In the genomic region with DNA sequence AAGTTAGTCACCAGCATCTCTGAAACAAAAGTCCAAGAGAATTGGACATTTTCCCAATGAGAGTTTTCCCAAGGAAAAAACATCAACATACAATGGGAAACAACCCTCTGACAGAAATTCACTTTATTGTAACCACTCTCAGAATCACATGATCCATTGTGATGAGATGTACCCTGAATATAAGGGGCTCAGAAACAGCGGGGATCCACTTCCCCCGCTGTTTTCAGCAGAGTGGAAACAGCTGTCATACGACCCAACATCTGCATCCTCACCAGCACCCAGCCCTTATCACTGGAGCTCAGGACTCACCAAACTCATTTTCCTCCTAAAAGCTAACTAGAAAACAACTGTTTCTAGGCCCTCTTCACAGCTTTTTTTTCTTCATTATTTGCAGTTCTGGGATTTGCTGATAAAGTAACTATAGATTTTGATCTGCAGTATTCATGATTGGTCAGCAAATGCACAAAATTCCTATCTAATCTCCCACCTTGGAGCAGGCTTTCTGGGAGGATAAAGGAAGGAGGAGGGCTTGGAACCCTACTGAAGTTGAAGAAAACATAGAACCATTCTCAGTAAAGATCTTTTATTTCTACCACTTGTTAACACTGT, we compare ENCODE assay signal across 1 cellular context.
TF ChIP-seq lines count a peak whose summit lies in the region.

No MANE protein-coding gene starts in this region.

TF ChIP-seq in K562, 482 proteins besides CTCF, POLR2A, EP300 and RAD21 (continued from another document and continues in another):
- TF ChIP-seq, protein P1, sequence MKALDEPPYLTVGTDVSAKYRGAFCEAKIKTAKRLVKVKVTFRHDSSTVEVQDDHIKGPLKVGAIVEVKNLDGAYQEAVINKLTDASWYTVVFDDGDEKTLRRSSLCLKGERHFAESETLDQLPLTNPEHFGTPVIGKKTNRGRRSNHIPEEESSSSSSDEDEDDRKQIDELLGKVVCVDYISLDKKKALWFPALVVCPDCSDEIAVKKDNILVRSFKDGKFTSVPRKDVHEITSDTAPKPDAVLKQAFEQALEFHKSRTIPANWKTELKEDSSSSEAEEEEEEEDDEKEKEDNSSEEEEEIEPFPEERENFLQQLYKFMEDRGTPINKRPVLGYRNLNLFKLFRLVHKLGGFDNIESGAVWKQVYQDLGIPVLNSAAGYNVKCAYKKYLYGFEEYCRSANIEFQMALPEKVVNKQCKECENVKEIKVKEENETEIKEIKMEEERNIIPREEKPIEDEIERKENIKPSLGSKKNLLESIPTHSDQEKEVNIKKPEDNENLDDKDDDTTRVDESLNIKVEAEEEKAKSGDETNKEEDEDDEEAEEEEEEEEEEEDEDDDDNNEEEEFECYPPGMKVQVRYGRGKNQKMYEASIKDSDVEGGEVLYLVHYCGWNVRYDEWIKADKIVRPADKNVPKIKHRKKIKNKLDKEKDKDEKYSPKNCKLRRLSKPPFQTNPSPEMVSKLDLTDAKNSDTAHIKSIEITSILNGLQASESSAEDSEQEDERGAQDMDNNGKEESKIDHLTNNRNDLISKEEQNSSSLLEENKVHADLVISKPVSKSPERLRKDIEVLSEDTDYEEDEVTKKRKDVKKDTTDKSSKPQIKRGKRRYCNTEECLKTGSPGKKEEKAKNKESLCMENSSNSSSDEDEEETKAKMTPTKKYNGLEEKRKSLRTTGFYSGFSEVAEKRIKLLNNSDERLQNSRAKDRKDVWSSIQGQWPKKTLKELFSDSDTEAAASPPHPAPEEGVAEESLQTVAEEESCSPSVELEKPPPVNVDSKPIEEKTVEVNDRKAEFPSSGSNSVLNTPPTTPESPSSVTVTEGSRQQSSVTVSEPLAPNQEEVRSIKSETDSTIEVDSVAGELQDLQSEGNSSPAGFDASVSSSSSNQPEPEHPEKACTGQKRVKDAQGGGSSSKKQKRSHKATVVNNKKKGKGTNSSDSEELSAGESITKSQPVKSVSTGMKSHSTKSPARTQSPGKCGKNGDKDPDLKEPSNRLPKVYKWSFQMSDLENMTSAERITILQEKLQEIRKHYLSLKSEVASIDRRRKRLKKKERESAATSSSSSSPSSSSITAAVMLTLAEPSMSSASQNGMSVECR (CRISPR knock-in tag; IDR thresholded peaks at IDR 0.05): no peak
- TF ChIP-seq, protein P2, sequence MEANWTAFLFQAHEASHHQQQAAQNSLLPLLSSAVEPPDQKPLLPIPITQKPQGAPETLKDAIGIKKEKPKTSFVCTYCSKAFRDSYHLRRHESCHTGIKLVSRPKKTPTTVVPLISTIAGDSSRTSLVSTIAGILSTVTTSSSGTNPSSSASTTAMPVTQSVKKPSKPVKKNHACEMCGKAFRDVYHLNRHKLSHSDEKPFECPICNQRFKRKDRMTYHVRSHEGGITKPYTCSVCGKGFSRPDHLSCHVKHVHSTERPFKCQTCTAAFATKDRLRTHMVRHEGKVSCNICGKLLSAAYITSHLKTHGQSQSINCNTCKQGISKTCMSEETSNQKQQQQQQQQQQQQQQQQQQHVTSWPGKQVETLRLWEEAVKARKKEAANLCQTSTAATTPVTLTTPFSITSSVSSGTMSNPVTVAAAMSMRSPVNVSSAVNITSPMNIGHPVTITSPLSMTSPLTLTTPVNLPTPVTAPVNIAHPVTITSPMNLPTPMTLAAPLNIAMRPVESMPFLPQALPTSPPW (CRISPR knock-in tag; IDR thresholded peaks at IDR 0.05): peak; percentile 77
- peak; percentile 99 for TF ChIP-seq CBFA2T2 (conservative IDR thresholded peaks at IDR 0.05)
- TF ChIP-seq MTF1 (CRISPR knock-in tag; IDR thresholded peaks at IDR 0.05; ENCODE audit: borderline replicate concordance): no peak
- TF ChIP-seq GABPA (tag; conservative IDR thresholded peaks at IDR 0.05; ENCODE audit: low read depth): no peak
- TF ChIP-seq MLLT1 (IDR thresholded peaks at IDR 0.05): peak; percentile 53 to 58; a peak in 2 of 4 replicates
- TF ChIP-seq MTA1 (IDR thresholded peaks at IDR 0.05; ENCODE audit: borderline replicate concordance): peak; percentile 90
- 0 out of 2 replicates have a peak, but pooled peaks have one; percentile 6 for TF ChIP-seq EHMT2 (IDR thresholded peaks at IDR 0.05)
- no peak for TF ChIP-seq LARP7 (IDR thresholded peaks at IDR 0.05)
- TF ChIP-seq, protein P3, sequence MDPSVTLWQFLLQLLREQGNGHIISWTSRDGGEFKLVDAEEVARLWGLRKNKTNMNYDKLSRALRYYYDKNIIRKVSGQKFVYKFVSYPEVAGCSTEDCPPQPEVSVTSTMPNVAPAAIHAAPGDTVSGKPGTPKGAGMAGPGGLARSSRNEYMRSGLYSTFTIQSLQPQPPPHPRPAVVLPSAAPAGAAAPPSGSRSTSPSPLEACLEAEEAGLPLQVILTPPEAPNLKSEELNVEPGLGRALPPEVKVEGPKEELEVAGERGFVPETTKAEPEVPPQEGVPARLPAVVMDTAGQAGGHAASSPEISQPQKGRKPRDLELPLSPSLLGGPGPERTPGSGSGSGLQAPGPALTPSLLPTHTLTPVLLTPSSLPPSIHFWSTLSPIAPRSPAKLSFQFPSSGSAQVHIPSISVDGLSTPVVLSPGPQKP (CRISPR knock-in tag; IDR thresholded peaks at IDR 0.05): no peak
- peak; percentile 62 for TF ChIP-seq ATF7 (IDR thresholded peaks at IDR 0.05)
- TF ChIP-seq ZNF253 (CRISPR knock-in tag; conservative IDR thresholded peaks at IDR 0.05): no peak
- TF ChIP-seq SMAD4 (CRISPR knock-in tag; conservative IDR thresholded peaks at IDR 0.05): peak; percentile 88
- peak in 1 of 2 experiments; percentile 94; a peak in 2 of 4 replicates for TF ChIP-seq ZNF639 (CRISPR knock-in tag; conservative IDR thresholded peaks at IDR 0.05 in 1 of 2, IDR thresholded peaks at IDR 0.05 in 1 of 2)
- TF ChIP-seq, protein P4, sequence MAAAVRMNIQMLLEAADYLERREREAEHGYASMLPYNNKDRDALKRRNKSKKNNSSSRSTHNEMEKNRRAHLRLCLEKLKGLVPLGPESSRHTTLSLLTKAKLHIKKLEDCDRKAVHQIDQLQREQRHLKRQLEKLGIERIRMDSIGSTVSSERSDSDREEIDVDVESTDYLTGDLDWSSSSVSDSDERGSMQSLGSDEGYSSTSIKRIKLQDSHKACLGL (CRISPR knock-in tag; IDR thresholded peaks at IDR 0.05; ENCODE audit: borderline replicate concordance, poor library complexity, severe bottlenecking): no peak
- TF ChIP-seq ARNT (IDR thresholded peaks at IDR 0.05): peak; percentile 93 to 97
- 0 out of 2 replicates have a peak, but pooled peaks have one; percentile 48 for TF ChIP-seq ZBED1 (IDR thresholded peaks at IDR 0.05)
- peak; percentile 91 for TF ChIP-seq MTA3 (IDR thresholded peaks at IDR 0.05; ENCODE audit: borderline replicate concordance)
- TF ChIP-seq SMARCC2 (IDR thresholded peaks at IDR 0.05; ENCODE audit: low read depth): peak; percentile 96
- peak; percentile 91 for TF ChIP-seq MITF (IDR thresholded peaks at IDR 0.05)
- TF ChIP-seq GATAD2B (IDR thresholded peaks at IDR 0.05; ENCODE audit: borderline replicate concordance): peak; percentile 85
- peak; percentile 89; the same call in 1 of the 2 replicates for TF ChIP-seq ZKSCAN8 (CRISPR knock-in tag; IDR thresholded peaks at IDR 0.05)
- peak; percentile 89 to 99 for TF ChIP-seq RCOR1 (IDR thresholded peaks at IDR 0.05; ENCODE audit: borderline replicate concordance in 1 of 2, low read depth in 2 of 2, low read length in 2 of 2)
- TF ChIP-seq NONO (IDR thresholded peaks at IDR 0.05; ENCODE audit: low read depth in 2 of 2, low read length in 1 of 2): peak in 1 of 2 experiments; percentile 47; a peak in 1 of 4 replicates
- TF ChIP-seq ARID1B (IDR thresholded peaks at IDR 0.05): peak; percentile 99
- TF ChIP-seq, protein P5, sequence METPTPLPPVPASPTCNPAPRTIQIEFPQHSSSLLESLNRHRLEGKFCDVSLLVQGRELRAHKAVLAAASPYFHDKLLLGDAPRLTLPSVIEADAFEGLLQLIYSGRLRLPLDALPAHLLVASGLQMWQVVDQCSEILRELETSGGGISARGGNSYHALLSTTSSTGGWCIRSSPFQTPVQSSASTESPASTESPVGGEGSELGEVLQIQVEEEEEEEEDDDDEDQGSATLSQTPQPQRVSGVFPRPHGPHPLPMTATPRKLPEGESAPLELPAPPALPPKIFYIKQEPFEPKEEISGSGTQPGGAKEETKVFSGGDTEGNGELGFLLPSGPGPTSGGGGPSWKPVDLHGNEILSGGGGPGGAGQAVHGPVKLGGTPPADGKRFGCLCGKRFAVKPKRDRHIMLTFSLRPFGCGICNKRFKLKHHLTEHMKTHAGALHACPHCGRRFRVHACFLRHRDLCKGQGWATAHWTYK (CRISPR knock-in tag; IDR thresholded peaks at IDR 0.05): no peak
- TF ChIP-seq USF2 (CRISPR knock-in tag; IDR thresholded peaks at IDR 0.05): no peak; the same call in 1 of the 2 replicates
- TF ChIP-seq, protein P6, sequence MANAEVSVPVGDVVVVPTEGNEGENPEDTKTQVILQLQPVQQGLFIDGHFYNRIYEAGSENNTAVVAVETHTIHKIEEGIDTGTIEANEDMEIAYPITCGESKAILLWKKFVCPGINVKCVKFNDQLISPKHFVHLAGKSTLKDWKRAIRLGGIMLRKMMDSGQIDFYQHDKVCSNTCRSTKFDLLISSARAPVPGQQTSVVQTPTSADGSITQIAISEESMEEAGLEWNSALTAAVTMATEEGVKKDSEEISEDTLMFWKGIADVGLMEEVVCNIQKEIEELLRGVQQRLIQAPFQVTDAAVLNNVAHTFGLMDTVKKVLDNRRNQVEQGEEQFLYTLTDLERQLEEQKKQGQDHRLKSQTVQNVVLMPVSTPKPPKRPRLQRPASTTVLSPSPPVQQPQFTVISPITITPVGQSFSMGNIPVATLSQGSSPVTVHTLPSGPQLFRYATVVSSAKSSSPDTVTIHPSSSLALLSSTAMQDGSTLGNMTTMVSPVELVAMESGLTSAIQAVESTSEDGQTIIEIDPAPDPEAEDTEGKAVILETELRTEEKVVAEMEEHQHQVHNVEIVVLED (CRISPR knock-in tag; IDR thresholded peaks at IDR 0.05): no peak
- TF ChIP-seq, protein P7, sequence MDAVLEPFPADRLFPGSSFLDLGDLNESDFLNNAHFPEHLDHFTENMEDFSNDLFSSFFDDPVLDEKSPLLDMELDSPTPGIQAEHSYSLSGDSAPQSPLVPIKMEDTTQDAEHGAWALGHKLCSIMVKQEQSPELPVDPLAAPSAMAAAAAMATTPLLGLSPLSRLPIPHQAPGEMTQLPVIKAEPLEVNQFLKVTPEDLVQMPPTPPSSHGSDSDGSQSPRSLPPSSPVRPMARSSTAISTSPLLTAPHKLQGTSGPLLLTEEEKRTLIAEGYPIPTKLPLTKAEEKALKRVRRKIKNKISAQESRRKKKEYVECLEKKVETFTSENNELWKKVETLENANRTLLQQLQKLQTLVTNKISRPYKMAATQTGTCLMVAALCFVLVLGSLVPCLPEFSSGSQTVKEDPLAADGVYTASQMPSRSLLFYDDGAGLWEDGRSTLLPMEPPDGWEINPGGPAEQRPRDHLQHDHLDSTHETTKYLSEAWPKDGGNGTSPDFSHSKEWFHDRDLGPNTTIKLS (IDR thresholded peaks at IDR 0.05; ENCODE audit: borderline replicate concordance, low read depth): no peak
- no peak for TF ChIP-seq CHCHD3 (CRISPR knock-in tag; IDR thresholded peaks at IDR 0.05)
- no peak for TF ChIP-seq CBX3 (IDR thresholded peaks at IDR 0.05; ENCODE audit: borderline replicate concordance in 1 of 2, low read length in 2 of 2)
- TF ChIP-seq, protein P8, sequence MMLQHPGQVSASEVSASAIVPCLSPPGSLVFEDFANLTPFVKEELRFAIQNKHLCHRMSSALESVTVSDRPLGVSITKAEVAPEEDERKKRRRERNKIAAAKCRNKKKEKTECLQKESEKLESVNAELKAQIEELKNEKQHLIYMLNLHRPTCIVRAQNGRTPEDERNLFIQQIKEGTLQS (IDR thresholded peaks at IDR 0.05): peak; percentile 39; the same call in 1 of the 2 replicates
- TF ChIP-seq, protein P8 (CRISPR knock-in tag; conservative IDR thresholded peaks at IDR 0.05): no peak
- no peak for TF ChIP-seq HDAC6 (IDR thresholded peaks at IDR 0.05; ENCODE audit: low read depth, low read length)
- TF ChIP-seq CBFA2T3 (IDR thresholded peaks at IDR 0.05): peak; percentile 99
- TF ChIP-seq TAF1 (IDR thresholded peaks at IDR 0.05; ENCODE audit: control insufficient read depth, extremely low read depth, insufficient read depth, low read length, severe bottlenecking): no peak
- peak; percentile 83 for TF ChIP-seq BCOR (IDR thresholded peaks at IDR 0.05)
- TF ChIP-seq ZNF197 (CRISPR knock-in tag; IDR thresholded peaks at IDR 0.05; ENCODE audit: low read depth): peak; percentile 86
- TF ChIP-seq CTBP1 (IDR thresholded peaks at IDR 0.05; ENCODE audit: borderline replicate concordance): peak; percentile 96
- TF ChIP-seq ZNF217 (CRISPR knock-in tag; IDR thresholded peaks at IDR 0.05): no peak
